In the genomic region with DNA sequence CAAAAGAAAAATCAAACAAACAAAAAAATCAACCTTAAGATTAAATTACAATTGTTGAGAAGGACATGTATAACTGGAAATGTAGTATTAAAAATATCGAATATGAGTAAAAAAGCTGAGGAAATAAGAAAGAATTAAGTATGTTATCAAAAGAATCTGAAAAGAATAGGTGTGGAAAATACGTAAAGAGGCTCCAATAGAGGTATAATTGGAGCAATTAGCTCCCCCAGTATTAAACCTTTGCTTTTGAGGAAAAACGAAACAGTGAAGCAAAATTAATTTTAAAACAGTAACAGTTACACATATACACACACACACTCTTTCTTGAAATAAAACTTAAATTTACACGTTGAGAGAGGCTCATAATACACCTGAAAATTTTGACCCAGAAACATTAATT, we compare ENCODE assay signal across 9 cellular contexts.
"Had no signal": no experiment of that assay in that cellular context is flagged by ENCODE, and none has a peak within 500 bp of the region (broad histone marks: within the 10 kb centered on the region; RNA-seq: fewer than 3 reads in every experiment).

No MANE protein-coding gene starts in this region.

- H3K27ac ChIP-seq: HL-60, KMS-11 had no signal

- H3K4me1 Mint-ChIP-seq: IgD-negative memory B cell had no signal

- H3K27ac Mint-ChIP-seq: IgD-negative memory B cell had no signal

- H3K4me3 ChIP-seq: HAP-1 had no signal

- DNase-seq: GOT3, H7, KBM-7 had no signal

- H3K4me1 ChIP-seq: HAP-1 had no signal

- H3K9ac ChIP-seq: KMS-11 had no signal

- H3K27me3 Mint-ChIP-seq: IgD-negative memory B cell had no signal

- H3K36me3 ChIP-seq: HAP-1 had no signal

- ATAC-seq: HCT116, HepG2 had no signal

- H3K36me3 Mint-ChIP-seq: IgD-negative memory B cell had no signal

- H3K4me2 ChIP-seq: KMS-11 had no signal

- H3K4me3 Mint-ChIP-seq: IgD-negative memory B cell had no signal
